ENCODE assay signal across 21 cellular contexts in genomic region chr1:226601456-226601855, GRCh38. TPM values are rescaled to one million over a fixed set of nuclear protein-coding genes. Genes with fewer than 3 reads are reported as not detected.
"Had no signal": no experiment of that assay in that cellular context is flagged by ENCODE, and none has a peak within 500 bp of the region (broad histone marks: within the 10 kb centered on the region; RNA-seq: fewer than 3 reads in every experiment).

No MANE protein-coding gene starts in this region.

- H3K4me3 Mint-ChIP-seq: activated naive CD4-positive, alpha-beta T cell treated with anti-CD3 and anti-CD28 coated beads, Interleukin-2, amount 10 ng/mL, durations not matched to agents 7 days and 5 days; activated T-helper 17 cell treated with anti-CD3 and anti-CD28 coated beads, Interleukin-2, amount 50 U/mL, for 72 hours; brain; WTC11 had no signal

- H3K9me3 ChIP-seq: left lung, tibial artery had no signal

- DNase-seq: activated naive CD4-positive, alpha-beta T cell treated with anti-CD3 and anti-CD28 coated beads, Interleukin-2, amount 10 ng/mL, durations not matched to agents 7 days and 5 days; activated T-cell treated with anti-CD3 and anti-CD28 coated beads, Interleukin-2, amount 50 U/mL, for 1 hour; amygdala; central memory CD4-positive, alpha-beta T cell; effector memory CD4-positive, alpha-beta T cell; foreskin melanocyte; left lung; midbrain; occipital lobe; retina; stimulated activated CD4-positive, alpha-beta T cell treated with anti-CD3 and anti-CD28 coated beads, Interleukin-12 subunit alpha, Interleukin-12 subunit beta, amount 100 ng/mL, for 4 hours; stimulated activated CD4-positive, alpha-beta T cell treated with anti-CD3 and anti-CD28 coated beads, Interleukin-4, amount 100 ng/mL, for 4 hours; stimulated activated naive CD8-positive, alpha-beta T cell treated with anti-CD3 and anti-CD28 coated beads, Interleukin-15, Interleukin-2, amounts not matched to agents 100 U/mL and 50 U/mL, for 24 hours; substantia nigra; T1000; tibial artery had no signal

- H3K27ac Mint-ChIP-seq: activated naive CD4-positive, alpha-beta T cell treated with anti-CD3 and anti-CD28 coated beads, Interleukin-2, amount 10 ng/mL, durations not matched to agents 7 days and 5 days; activated T-helper 17 cell treated with anti-CD3 and anti-CD28 coated beads, Interleukin-2, amount 50 U/mL, for 72 hours; progenitor cell of endocrine pancreas; WTC11 had no signal

- H3K4me1 Mint-ChIP-seq: activated naive CD4-positive, alpha-beta T cell treated with anti-CD3 and anti-CD28 coated beads, Interleukin-2, amount 10 ng/mL, durations not matched to agents 7 days and 5 days; activated T-helper 17 cell treated with anti-CD3 and anti-CD28 coated beads, Interleukin-2, amount 50 U/mL, for 72 hours had no signal

- H3K36me3 Mint-ChIP-seq: activated naive CD4-positive, alpha-beta T cell treated with anti-CD3 and anti-CD28 coated beads, Interleukin-2, amount 10 ng/mL, durations not matched to agents 7 days and 5 days; WTC11 had no signal

- H3K27me3 ChIP-seq: left lung, tibial artery had no signal

- H3K27ac ChIP-seq: left lung had no signal

- H3K36me3 ChIP-seq: left lung, tibial artery had no signal

- H3K9me3 Mint-ChIP-seq: activated naive CD4-positive, alpha-beta T cell treated with anti-CD3 and anti-CD28 coated beads, Interleukin-2, amount 10 ng/mL, durations not matched to agents 7 days and 5 days; activated T-helper 17 cell treated with anti-CD3 and anti-CD28 coated beads, Interleukin-2, amount 50 U/mL, for 72 hours had no signal

- H3K4me3 ChIP-seq: left lung, tibial artery had no signal

- ATAC-seq: activated T-helper 17 cell treated with anti-CD3 and anti-CD28 coated beads, Interleukin-2, amount 50 U/mL, for 72 hours; stimulated activated naive CD8-positive, alpha-beta T cell treated with anti-CD3 and anti-CD28 coated beads, Interleukin-15, Interleukin-2, amounts not matched to agents 100 U/mL and 50 U/mL, for 24 hours; WTC11 had no signal

RNA-seq across cellular contexts. Expression of gene STUM, which starts 52.9 kb away (rescaled TPM):
- total RNA-seq: activated T-helper 17 cell treated with anti-CD3 and anti-CD28 coated beads, Interleukin-2, amount 50 U/mL, for 72 hours; T-helper 1 cell treated with Interleukin-12 subunit alpha and Interleukin-12 subunit beta and Interleukin-4 antibody, amounts not matched to agents 30 ng/mL and 1 ng/mL, for 36 hours had no signal
